ENCODE assay signal across 17 cellular contexts in the genomic region with DNA sequence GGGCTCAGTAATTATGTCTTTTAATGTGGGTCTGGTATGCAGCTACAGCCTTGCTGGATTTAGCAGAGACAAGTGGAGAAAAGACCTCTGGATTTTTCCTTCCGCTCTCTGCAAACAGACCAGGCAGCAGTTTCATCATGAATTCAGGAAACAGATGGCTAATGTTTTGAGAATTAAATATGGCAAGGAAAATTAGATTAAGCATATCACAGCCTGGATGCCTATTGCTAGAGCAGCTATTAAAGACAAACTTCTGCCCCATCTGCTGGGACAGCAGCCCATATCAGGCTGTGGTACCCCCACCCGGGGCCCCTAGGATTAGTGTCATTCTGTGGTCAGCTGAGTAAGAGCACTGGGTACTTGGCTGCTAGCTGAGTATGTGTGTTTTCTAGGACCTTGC. TPM values are rescaled to one million over a fixed set of nuclear protein-coding genes. Genes with fewer than 3 reads are reported as not detected.
DNase-seq lines count a peak whose midpoint lies in the region; ATAC-seq and TF ChIP-seq lines count a peak whose summit lies in the region.
"Had no signal": no experiment of that assay in that cellular context is flagged by ENCODE, and none has a peak within 500 bp of the region (broad histone marks: within the 10 kb centered on the region; RNA-seq: fewer than 3 reads in every experiment).

No MANE protein-coding gene starts in this region.

- ATAC-seq in SK-N-SH treated with all-trans-retinoic acid at 6 μM for 48 hours (peak; percentile 94), mucosa of descending colon (no peak)
- ATAC-seq: gastrocnemius medialis had no signal

- peaks cover 100% of the 10 kb centered on the region for H3K79me2 ChIP-seq in Karpas-422 (ENCODE audit: low read length)

- peaks cover 75% of the 10 kb centered on the region for H3K4me1 ChIP-seq in A673 (ENCODE audit: insufficient read depth, low read length, poor library complexity, severe bottlenecking)
- H3K4me1 ChIP-seq in mucosa of descending colon (ENCODE audit: low read depth), result no peaks in the 10 kb centered on the region
- H3K4me1 ChIP-seq in Karpas-422 (ENCODE audit: low read length), result peaks cover 10% of the 10 kb centered on the region

- H3K9me3 Mint-ChIP-seq in HFFc6, result no peaks in the 10 kb centered on the region
- peaks cover 0 to 6% (median 0%) of the 10 kb centered on the region in 7 donors for H3K9me3 Mint-ChIP-seq in CD14-positive monocyte
- H3K9me3 Mint-ChIP-seq in activated CD4-positive, alpha-beta memory T cell treated with anti-CD3 and anti-CD28 coated beads, Interleukin-2, amount 10 ng/mL, durations not matched to agents 7 days and 5 days, result no peaks in the 10 kb centered on the region
- H3K9me3 Mint-ChIP-seq: activated CD4-positive, alpha-beta T cell treated with anti-CD3 and anti-CD28 coated beads, Interleukin-2, amount 10 ng/mL, durations not matched to agents 7 days and 5 days; T-helper 1 cell treated with Interleukin-12 subunit alpha and Interleukin-12 subunit beta and Interleukin-4 antibody, amounts not matched to agents 30 μg/mL and 1 μg/mL, for 36 hours had no signal

- peak overlapping the region; percentile 88 for H3K27ac Mint-ChIP-seq in HFFc6
- H3K27ac Mint-ChIP-seq in CD14-positive monocyte, result peak overlapping the region in 1 of 7 donors; percentile 12
- H3K27ac Mint-ChIP-seq in activated CD4-positive, alpha-beta memory T cell treated with anti-CD3 and anti-CD28 coated beads, Interleukin-2, amount 10 ng/mL, durations not matched to agents 7 days and 5 days, result no peak overlapping the region
- H3K27ac Mint-ChIP-seq: activated CD4-positive, alpha-beta T cell treated with anti-CD3 and anti-CD28 coated beads, Interleukin-2, amount 10 ng/mL, durations not matched to agents 7 days and 5 days; T-helper 1 cell treated with Interleukin-12 subunit alpha and Interleukin-12 subunit beta and Interleukin-4 antibody, amounts not matched to agents 30 μg/mL and 1 μg/mL, for 36 hours had no signal

- peaks cover 89% of the 10 kb centered on the region for H3K36me3 ChIP-seq in A673 (ENCODE audit: insufficient read depth, low read length, poor library complexity, severe bottlenecking)
- no peaks in the 10 kb centered on the region for H3K36me3 ChIP-seq in mucosa of descending colon (ENCODE audit: low read depth)
- peaks cover 92% of the 10 kb centered on the region for H3K36me3 ChIP-seq in Karpas-422 (ENCODE audit: insufficient read depth, low read length)

- no peaks in the 10 kb centered on the region for H4K20me1 ChIP-seq in Karpas-422 (ENCODE audit: insufficient read depth, low read depth, low read length)

- H3K27ac ChIP-seq in A673 (ENCODE audit: low read depth, low read length, poor library complexity, severe bottlenecking) (peak overlapping the region; percentile 89), Karpas-422 (ENCODE audit: low read length) (no peak overlapping the region)
- H3K27ac ChIP-seq: gastrocnemius medialis, tibial artery had no signal

- intact Hi-C loops in A673 (cut with micrococcal nuclease; ENCODE audit: unreplicated experiment), result loop anchor here (5.0 to 10.0 kb wide), 2 partner anchors 81 to 717 kb away; a partner anchor contains a TSS
- intact Hi-C loops in mucosa of descending colon (cut with DNase I, micrococcal nuclease), result no loop called here
- intact Hi-C loops in CD14-positive monocyte (cut with micrococcal nuclease), result no loop called here

- DNase-seq in A673 (ENCODE audit: low spot score) (peak; percentile 87), HFFc6 (no peak), foreskin fibroblast (peak; percentile 12 to 30), mucosa of descending colon (no peak), CD14-positive monocyte (ENCODE audit: low spot score) (no peak), Karpas-422 (no peak)
- DNase-seq in activated CD4-positive, alpha-beta memory T cell treated with anti-CD3 and anti-CD28 coated beads, Interleukin-2, amount 10 ng/mL, durations not matched to agents 7 days and 5 days, result no peak
- DNase-seq: activated CD4-positive, alpha-beta T cell treated with anti-CD3 and anti-CD28 coated beads, Interleukin-2, amount 10 ng/mL, durations not matched to agents 7 days and 5 days; aorta; DMS53; gastrocnemius medialis; HCEC 1CT; NCI-H2227 treated with DMSO at 0.1 percent for 48 hours; posterior cingulate gyrus; tibial artery had no signal

- H3K4me3 Mint-ChIP-seq in HFFc6, result peak overlapping the region; percentile 59
- H3K4me3 Mint-ChIP-seq in CD14-positive monocyte, result no peak overlapping the region
- no peak overlapping the region for H3K4me3 Mint-ChIP-seq in activated CD4-positive, alpha-beta memory T cell treated with anti-CD3 and anti-CD28 coated beads, Interleukin-2, amount 10 ng/mL, durations not matched to agents 7 days and 5 days
- H3K4me3 Mint-ChIP-seq: activated CD4-positive, alpha-beta T cell treated with anti-CD3 and anti-CD28 coated beads, Interleukin-2, amount 10 ng/mL, durations not matched to agents 7 days and 5 days; T-helper 1 cell treated with Interleukin-12 subunit alpha and Interleukin-12 subunit beta and Interleukin-4 antibody, amounts not matched to agents 30 μg/mL and 1 μg/mL, for 36 hours had no signal

- TF ChIP-seq CTCF in A673 (conservative IDR thresholded peaks at IDR 0.05; ENCODE audit: low read depth, low read length), result no peak
- TF ChIP-seq CTCF in HFFc6 (IDR thresholded peaks at IDR 0.05), result no peak
- no peak for TF ChIP-seq CTCF in foreskin fibroblast (IDR thresholded peaks at IDR 0.05; ENCODE audit: low read depth, low read length)
- no peak for TF ChIP-seq CTCF in mucosa of descending colon (IDR thresholded peaks at IDR 0.05)
- no peak for TF ChIP-seq CTCF in CD14-positive monocyte (IDR thresholded peaks at IDR 0.05)

- no peaks in the 10 kb centered on the region for H3K9me2 ChIP-seq in Karpas-422 (replicated peaks; ENCODE audit: insufficient read depth, low read length)

- BruUV-seq in A673 (replicated peaks; lab: Mats Ljungman, UMichigan), result no TSS peak

- no peak overlapping the region for H3K4me2 ChIP-seq in Karpas-422 (ENCODE audit: low read depth, low read length, poor library complexity, severe bottlenecking)

- no peaks in the 10 kb centered on the region for H3K27me3 ChIP-seq in A673 (replicated peaks; ENCODE audit: insufficient read depth, low read depth, low read length, poor library complexity)
- H3K27me3 ChIP-seq in Karpas-422 (ENCODE audit: low read length), result no peaks in the 10 kb centered on the region
- H3K27me3 ChIP-seq: gastrocnemius medialis, tibial artery had no signal

- POLR2A ChIA-PET in A673 (lab: Charles Lee; ENCODE audit: low non-redundant PET), result interaction anchor here (0.6 kb wide), 1 partner anchor 90 kb away, joined by 13 read pairs; no protein-coding TSS in a partner anchor
- POLR2A ChIA-PET in activated CD4-positive, alpha-beta memory T cell treated with anti-CD3 and anti-CD28 coated beads, Interleukin-2, amount 10 ng/mL, durations not matched to agents 7 days and 5 days (lab: Charles Lee), result interaction anchor here (1.4 to 2.0 kb wide), 2 partner anchors 20 to 84 kb away, joined by 6 to 8 read pairs; a partner anchor contains a TSS

- H3K9ac ChIP-seq in Karpas-422 (ENCODE audit: low read length), result no peak overlapping the region

- no peaks in the 10 kb centered on the region for H3K9me3 ChIP-seq in A673 (ENCODE audit: low read depth, low read length, poor library complexity, severe bottlenecking)
- H3K9me3 ChIP-seq in mucosa of descending colon, result no peaks in the 10 kb centered on the region
- no peaks in the 10 kb centered on the region for H3K9me3 ChIP-seq in Karpas-422 (ENCODE audit: low read length)
- H3K9me3 ChIP-seq: gastrocnemius medialis, tibial artery had no signal

- CTCF ChIA-PET in A673 (lab: Charles Lee), result interaction anchor here (0.7 to 1.0 kb wide), 2 partner anchors 79 to 532 kb away, joined by 3 to 7 read pairs; no protein-coding TSS in a partner anchor
- CTCF ChIA-PET in activated CD4-positive, alpha-beta memory T cell treated with anti-CD3 and anti-CD28 coated beads, Interleukin-2, amount 10 ng/mL, durations not matched to agents 7 days and 5 days (lab: Charles Lee), result interaction anchor here (1.0 to 1.1 kb wide), 2 partner anchors 9 to 85 kb away, joined by 3 read pairs; no protein-coding TSS in a partner anchor

- H3K36me3 Mint-ChIP-seq in HFFc6 (ENCODE audit: low read depth) (peaks cover 64% of the 10 kb centered on the region), CD14-positive monocyte (peaks cover 62 to 82% of the 10 kb centered on the region in 2 donors)
- peaks cover 88% of the 10 kb centered on the region for H3K36me3 Mint-ChIP-seq in activated CD4-positive, alpha-beta memory T cell treated with anti-CD3 and anti-CD28 coated beads, Interleukin-2, amount 10 ng/mL, durations not matched to agents 7 days and 5 days (ENCODE audit: low read depth)

- H3K4me3 ChIP-seq in A673 (ENCODE audit: low read depth, low read length, poor library complexity, severe bottlenecking), result peak overlapping the region; percentile 17
- H3K4me3 ChIP-seq in foreskin fibroblast (ENCODE audit: low read depth in 1 of 2, low read length in 2 of 2), result no peak overlapping the region
- no peak overlapping the region for H3K4me3 ChIP-seq in mucosa of descending colon
- no peak overlapping the region for H3K4me3 ChIP-seq in Karpas-422 (ENCODE audit: low read length)
- H3K4me3 ChIP-seq: gastrocnemius medialis, tibial artery had no signal

- H3K27me3 Mint-ChIP-seq in HFFc6 (ENCODE audit: insufficient read depth), result peaks cover 3% of the 10 kb centered on the region
- no peaks in the 10 kb centered on the region for H3K27me3 Mint-ChIP-seq in CD14-positive monocyte (ENCODE audit: low read depth in 3 of 3)
- H3K27me3 Mint-ChIP-seq in activated CD4-positive, alpha-beta memory T cell treated with anti-CD3 and anti-CD28 coated beads, Interleukin-2, amount 10 ng/mL, durations not matched to agents 7 days and 5 days, result no peaks in the 10 kb centered on the region
- H3K27me3 Mint-ChIP-seq: activated CD4-positive, alpha-beta T cell treated with anti-CD3 and anti-CD28 coated beads, Interleukin-2, amount 10 ng/mL, durations not matched to agents 7 days and 5 days had no signal

- H2AFZ ChIP-seq in Karpas-422 (ENCODE audit: low read length), result no peak overlapping the region

- H3K4me1 Mint-ChIP-seq in HFFc6 (ENCODE audit: low read depth) (peaks cover 67% of the 10 kb centered on the region), CD14-positive monocyte (peaks cover 30% of the 10 kb centered on the region)
- H3K4me1 Mint-ChIP-seq in activated CD4-positive, alpha-beta memory T cell treated with anti-CD3 and anti-CD28 coated beads, Interleukin-2, amount 10 ng/mL, durations not matched to agents 7 days and 5 days, result peaks cover 62% of the 10 kb centered on the region

RNA-seq across cellular contexts. Expression of a gene that starts 6.2 kb away (rescaled TPM):
- total RNA-seq in A673 (2021), result 133 and 154 TPM in 2 replicates
- 10 to 100 TPM; 58.4 to 71.6 (median 67.9) TPM for total RNA-seq in HFFc6 (2021; fragmentation: NEBNext Ultra II Directional; extraction: Animal tissue kit (Norgen Biotek cat#: 25700))
- total RNA-seq in mucosa of descending colon, result 10 to 100 TPM; 11.6 to 24.2 (median 16.5) TPM
- 10 to 100 TPM; 15.5 to 18.0 TPM for polyA plus RNA-seq in CD14-positive monocyte
- 32.9 and 36.0 TPM in 2 replicates for total RNA-seq in Karpas-422 (2014; rRNA removed; shearing (Covaris generic); ENCODE audit: low replicate concordance)
- total RNA-seq in activated CD4-positive, alpha-beta memory T cell treated with anti-CD3 and anti-CD28 coated beads, Interleukin-2, amount 10 ng/mL, durations not matched to agents 7 days and 5 days, result 10 to 100 TPM; 33.1 to 37.9 TPM

RNA-seq across cellular contexts. Expression of a gene that starts 6.5 kb away (rescaled TPM):
- total RNA-seq in A673 (2021) (6.4 and 8.4 TPM in 2 replicates), mucosa of descending colon (10 to 100 TPM; 14.8 to 18.0 (median 16.7) TPM)
- total RNA-seq in HFFc6 (2021; fragmentation: NEBNext Ultra II Directional; extraction: Animal tissue kit (Norgen Biotek cat#: 25700)), result 10 to 100 TPM in 5 of 6 experiments, 1 to 10 TPM in 1; 9.7 to 15.7 (median 12.7) TPM
- polyA plus RNA-seq in CD14-positive monocyte, result 1 to 10 TPM; 2.1 to 6.4 TPM
- 27.8 and 41.2 TPM in 2 replicates for total RNA-seq in Karpas-422 (2014; rRNA removed; shearing (Covaris generic); ENCODE audit: low replicate concordance)
- total RNA-seq in activated CD4-positive, alpha-beta memory T cell treated with anti-CD3 and anti-CD28 coated beads, Interleukin-2, amount 10 ng/mL, durations not matched to agents 7 days and 5 days, result 10 to 100 TPM; 13.2 to 14.4 TPM

Comparison
In these comparisons a context has a peak if more than half of its experiments do, and no peak if none do; other contexts are left out.
1. DNase-seq: peak in A673 (single experiment) and foreskin fibroblast (2 of 2); none in HFFc6 (single experiment), mucosa of descending colon (0 of 3), CD14-positive monocyte (single experiment), Karpas-422 (single experiment) and activated CD4-positive, alpha-beta memory T cell treated with anti-CD3 and anti-CD28 coated beads, Interleukin-2, amount 10 ng/mL, durations not matched to agents 7 days and 5 days (single experiment).